Comparison of ENCODE assay signal across 8 cellular contexts in genomic region chr7:23472974-23473847, GRCh38. TPM values are rescaled to one million over a fixed set of nuclear protein-coding genes. Genes with fewer than 3 reads are reported as not detected.
A peak's percentile ranks its signal among the peaks of the same experiment; 100 is the strongest.
DNase-seq lines count a peak whose midpoint lies in the region; ATAC-seq and TF ChIP-seq lines count a peak whose summit lies in the region.

No MANE protein-coding gene starts in this region.

- H3K36me3 ChIP-seq in HUES6 (ENCODE audit: control insufficient read depth, insufficient read depth, low read length) (no peaks in the 10 kb centered on the region), body of pancreas (replicated peaks in 1 of 2; ENCODE audit: insufficient read depth in 1 of 2, low read depth in 2 of 2) (no peaks in the 10 kb centered on the region)

- peak overlapping the region; percentile 100 for H3K9ac ChIP-seq in HUES6 (ENCODE audit: low read length)

- H3K4me1 ChIP-seq in HUES6 (ENCODE audit: control insufficient read depth, insufficient read depth, low read length) (peaks cover 7% of the 10 kb centered on the region), body of pancreas (peaks cover 41% of the 10 kb centered on the region)

- peaks cover 39% of the 10 kb centered on the region for H3K4me1 Mint-ChIP-seq in CD4-positive, alpha-beta T cell (ENCODE audit: low read depth)
- peaks cover 27 to 32% (median 29%) of the 10 kb centered on the region in 3 donors for H3K4me1 Mint-ChIP-seq in T-cell

- H3K4me3 ChIP-seq in HUES6 (ENCODE audit: low read depth, low read length) (peak overlapping the region; percentile 96), body of pancreas (no peak overlapping the region)

- TF ChIP-seq CTCF in CD4-positive, alpha-beta T cell (IDR thresholded peaks at IDR 0.05), result no peak
- TF ChIP-seq CTCF in body of pancreas (IDR thresholded peaks at IDR 0.05), result no peak

- CTCF ChIA-PET in CD4-positive, alpha-beta T cell (lab: Charles Lee), result interaction anchor here (1.2 kb wide), 1 partner anchor 74 kb away, joined by 5 read pairs; no protein-coding TSS in a partner anchor
- CTCF ChIA-PET in T-cell (lab: Charles Lee), result interaction anchor here in 1 of 2 donors (1.0 to 1.1 kb wide), 2 partner anchors 10 to 200 kb away, joined by 4 to 5 read pairs; no protein-coding TSS in a partner anchor

- H3K9me3 Mint-ChIP-seq in CD4-positive, alpha-beta T cell, result peaks cover 3% of the 10 kb centered on the region
- no peaks in the 10 kb centered on the region for H3K9me3 Mint-ChIP-seq in T-cell

- intact Hi-C loops in CD4-positive, alpha-beta T cell (cut with DNase I, micrococcal nuclease), result loop anchor here in 1 of 2 experiments (5.0 to 10.0 kb wide), 2 partner anchors 176 to 458 kb away; partner anchors contain the start of genes HYCC1 and MALSU1
- intact Hi-C loops in body of pancreas (cut with DNase I), result no loop called here

- peak overlapping the region; percentile 38 for H3K4me3 Mint-ChIP-seq in CD4-positive, alpha-beta T cell
- H3K4me3 Mint-ChIP-seq in T-cell, result peak overlapping the region in 2 of 3 donors; percentile 17 to 44

- H3K36me3 Mint-ChIP-seq in CD4-positive, alpha-beta T cell (ENCODE audit: low read depth), result no peaks in the 10 kb centered on the region
- no peaks in the 10 kb centered on the region for H3K36me3 Mint-ChIP-seq in T-cell

- whole genome bisulfite sequencing in body of pancreas, 2 donors, result 10 to 19% methylated on average over 11 to 12 of the region's 16 CpGs

- H3K27ac Mint-ChIP-seq in CD4-positive, alpha-beta T cell, result no peak overlapping the region
- H3K27ac Mint-ChIP-seq in T-cell, result peak overlapping the region in 1 of 2 donors; percentile 52

- no peak for ATAC-seq in CD4-positive, alpha-beta T cell (ENCODE audit: poor library complexity)
- ATAC-seq in T-cell (replicated peaks in 1 of 4) (no peak), body of pancreas (no peak)

- peaks cover 72% of the 10 kb centered on the region for H3K27me3 Mint-ChIP-seq in CD4-positive, alpha-beta T cell
- peaks cover 51 to 65% of the 10 kb centered on the region in 2 donors for H3K27me3 Mint-ChIP-seq in T-cell

- H3K27ac ChIP-seq in CD4-positive, alpha-beta T cell (ENCODE audit: low read depth, low read length), result no peak overlapping the region
- peak overlapping the region; percentile 98 for H3K27ac ChIP-seq in HUES6 (ENCODE audit: low read depth, low read length)
- no peak overlapping the region for H3K27ac ChIP-seq in body of pancreas

- POLR2A ChIA-PET in CD4-positive, alpha-beta T cell (lab: Charles Lee), result interaction anchor here (0.6 to 1.3 kb wide), 7 partner anchors 17 to 1652 kb away, joined by 3 to 4 read pairs (median 4); partner anchors contain the start of genes CYCS and MALSU1
- POLR2A ChIA-PET in T-cell (lab: Charles Lee), result interaction anchor here (0.6 to 1.3 kb wide), 3 partner anchors 10 to 172 kb away, joined by 3 read pairs; no protein-coding TSS in a partner anchor

- DNase-seq in CD4-positive, alpha-beta T cell, result no peak
- no peak for DNase-seq in T-cell
- peak; percentile 21 for DNase-seq in iris pigment epithelial cell (ENCODE audit: low read depth)
- DNase-seq in body of pancreas, result no peak
- DNase-seq in activated gamma-delta T cell (lab: John Stamatoyannopoulos, UW), result no peak
- no peak for DNase-seq in hepatic stellate cell (ENCODE audit: low spot score)
- DNase-seq in NCI-H187 treated with DMSO at 0.1 percent for 48 hours (lab: John Stamatoyannopoulos, UW), result no peak

- TF ChIP-seq POLR2A in body of pancreas (IDR thresholded peaks at IDR 0.05), result no peak

- H3K27me3 ChIP-seq in CD4-positive, alpha-beta T cell (ENCODE audit: control insufficient read depth, insufficient read depth, low read length), result peaks cover 97% of the 10 kb centered on the region
- H3K27me3 ChIP-seq in HUES6 (ENCODE audit: control insufficient read depth, insufficient read depth, low read length) (no peaks in the 10 kb centered on the region), body of pancreas (peaks cover 8 to 86% of the 10 kb centered on the region in 2 donors)

- H3K9me3 ChIP-seq in CD4-positive, alpha-beta T cell (ENCODE audit: control insufficient read depth, low read length), result peaks cover 20% of the 10 kb centered on the region
- H3K9me3 ChIP-seq in HUES6 (ENCODE audit: control insufficient read depth, insufficient read depth, low read depth, low read length) (no peaks in the 10 kb centered on the region), body of pancreas (peaks cover 0 to 4% (median 0%) of the 10 kb centered on the region in 3 donors)

RNA-seq across cellular contexts. Expression of gene IGF2BP3, which starts 2.9 kb away (rescaled TPM):
- total RNA-seq in CD4-positive, alpha-beta T cell, result not detected
- total RNA-seq in T-cell (1 to 10 TPM in 1 of 5 donors, under 1 TPM in 3, not detected in 1; 0.46 to 1.9 (median 0.55) TPM), body of pancreas (1 to 10 TPM in 1 of 2 donors, under 1 TPM in 1; 0.33 to 1.3 TPM)

RNA-seq across cellular contexts. Expression of gene TRA2A, which starts 58.6 kb away (rescaled TPM):
- total RNA-seq in CD4-positive, alpha-beta T cell, result 100 to 1,000 TPM; 246 to 275 TPM
- total RNA-seq in T-cell, result 100 to 1,000 TPM; 105 to 246 (median 119) TPM
- total RNA-seq in body of pancreas, result 10 to 100 TPM; 26.2 to 35.6 TPM
